1 cellular context compared by ENCODE assay signal in genomic region chr3:23103764-23104163, GRCh38.
TF ChIP-seq lines count a peak whose summit lies in the region.

No MANE protein-coding gene starts in this region.

TF ChIP-seq in GM12878, 131 proteins besides CTCF, POLR2A, EP300 and RAD21 (continued from another document):
- TF ChIP-seq CEBPZ (IDR thresholded peaks at IDR 0.05; ENCODE audit: low read depth, low read length) (no peak), ZBTB40 (IDR thresholded peaks at IDR 0.05; ENCODE audit: borderline replicate concordance) (no peak), KLF5 (IDR thresholded peaks at IDR 0.05; ENCODE audit: partially characterized antibody) (no peak), HDAC6 (IDR thresholded peaks at IDR 0.05; ENCODE audit: unreplicated experiment) (no peak), STAT1 (conservative IDR thresholded peaks at IDR 0.05) (no peak), EGR1 (IDR thresholded peaks at IDR 0.05; ENCODE audit: borderline replicate concordance in 1 of 2, low read depth in 2 of 2, low read length in 2 of 2) (no peak), BHLHE40 (IDR thresholded peaks at IDR 0.05; ENCODE audit: borderline replicate concordance in 1 of 2, low read depth in 2 of 2, low read length in 1 of 2) (no peak), SREBF1 (IDR thresholded peaks at IDR 0.05; ENCODE audit: low read length) (no peak), NFXL1 (IDR thresholded peaks at IDR 0.05; ENCODE audit: borderline replicate concordance) (no peak), TBL1XR1 (IDR thresholded peaks at IDR 0.05; ENCODE audit: low read depth, low read length) (no peak), IKZF2 (IDR thresholded peaks at IDR 0.05) (no peak), SIX5 (IDR thresholded peaks at IDR 0.05; ENCODE audit: low read depth, low read length, severe bottlenecking) (no peak), PAX5 (IDR thresholded peaks at IDR 0.05; ENCODE audit: borderline replicate concordance, low read depth, low read length) (no peak), EED (IDR thresholded peaks at IDR 0.05; ENCODE audit: low read depth) (no peak), NFYA (IDR thresholded peaks at IDR 0.05; ENCODE audit: borderline replicate concordance, low read depth, low read length) (no peak), ZNF622 (IDR thresholded peaks at IDR 0.05) (no peak)
